Comparison of ENCODE assay signal across 9 cellular contexts in genomic region chr6:85756982-85757381, GRCh38.
A peak's percentile ranks its signal among the peaks of the same experiment; 100 is the strongest.
DNase-seq lines count a peak whose midpoint lies in the region; ATAC-seq, FAIRE-seq and TF ChIP-seq lines count a peak whose summit lies in the region.
"Had no signal": no experiment of that assay in that cellular context is flagged by ENCODE, and none has a peak within 500 bp of the region (broad histone marks: within the 10 kb centered on the region; RNA-seq: fewer than 3 reads in every experiment).

No MANE protein-coding gene starts in this region.

- H3K4me1 Mint-ChIP-seq in effector memory CD8-positive, alpha-beta T cell (ENCODE audit: low read depth in 2 of 2) = no peaks in the 10 kb centered on the region

- POLR2A ChIA-PET in GM12878 (lab: Charles Lee) = no interaction called here

- H2AFZ ChIP-seq in GM12878 (ENCODE audit: control insufficient read depth, low read depth, low read length) = no peak overlapping the region

- RAD21 ChIA-PET in GM12878 (lab: Charles Lee; ENCODE audit: unreplicated experiment) = no interaction called here

- no peaks in the 10 kb centered on the region for H3K9me3 ChIP-seq in GM12878 (replicated peaks; ENCODE audit: control insufficient read depth, insufficient read depth, low read length)
- H3K9me3 ChIP-seq: pancreas had no signal

- no peaks in the 10 kb centered on the region for H3K36me3 Mint-ChIP-seq in effector memory CD8-positive, alpha-beta T cell (ENCODE audit: insufficient read depth)

- CTCF ChIA-PET in GM12878 (lab: Yijun Ruan, JAX) = no interaction called here

- H3K4me3 Mint-ChIP-seq in effector memory CD8-positive, alpha-beta T cell = no peak overlapping the region

- TF ChIP-seq POLR2A in GM12878 (IDR thresholded peaks at IDR 0.05; ENCODE audit: low read depth, low read length) = no peak

- no peaks in the 10 kb centered on the region for H3K9me3 Mint-ChIP-seq in effector memory CD8-positive, alpha-beta T cell

- H3K27me3 ChIP-seq in GM12878 (replicated peaks in 1 of 2; ENCODE audit: control insufficient read depth in 2 of 2, insufficient read depth in 2 of 2, low read length in 1 of 2) = no peaks in the 10 kb centered on the region
- H3K27me3 ChIP-seq: pancreas had no signal

- no peak overlapping the region for H3K27ac ChIP-seq in GM12878 (ENCODE audit: control insufficient read depth, insufficient read depth)
- H3K27ac ChIP-seq: pancreas had no signal

- DNase-seq in DMS53 (lab: John Stamatoyannopoulos, UW) = peak; percentile 52
- DNase-seq in KBM-7 = peak; percentile 45
- DNase-seq in GM12878 (ENCODE audit: low read depth, low spot score) = no peak
- DNase-seq in lung microvascular endothelial cell (ENCODE audit: low read depth in 2 of 2) = peak; percentile 39 to 56
- DNase-seq in central memory CD4-positive, alpha-beta T cell = no peak
- no peak for DNase-seq in effector memory CD8-positive, alpha-beta T cell
- DNase-seq in NOMO-1 treated with DMSO at 0.1 percent for 48 hours (lab: John Stamatoyannopoulos, UW; ENCODE audit: unreplicated experiment) = no peak
- DNase-seq: pancreas had no signal

- H3K79me2 ChIP-seq in GM12878 (ENCODE audit: control insufficient read depth, insufficient read depth, low read length) = no peaks in the 10 kb centered on the region

- no peak for ATAC-seq in GM12878
- no peak for ATAC-seq in GM19023 (IDR thresholded peaks at IDR 0.05; ENCODE audit: unreplicated experiment)
- ATAC-seq in effector memory CD8-positive, alpha-beta T cell (replicated peaks) = no peak

- SMC1A ChIA-PET in GM12878 (lab: Charles Lee; ENCODE audit: uncharacterized antibody, unreplicated experiment) = no interaction called here

- peak; percentile 10 to 36 (median 28); a peak in 3 of 6 replicates for TF ChIP-seq CTCF in GM12878 (IDR thresholded peaks at IDR 0.05 in 2 of 3, conservative IDR thresholded peaks at IDR 0.05 in 1 of 3; ENCODE audit: control insufficient read depth in 2 of 3, extremely low read depth in 1 of 3, insufficient read depth in 1 of 3, low read depth in 3 of 3, low read length in 3 of 3)

- H3K4me2 ChIP-seq in GM12878 (ENCODE audit: control insufficient read depth, insufficient read depth) = no peak overlapping the region

- no TSS peak for BruUV-seq in GM12878 (replicated peaks; lab: Mats Ljungman, UMichigan)

- in situ Hi-C loops in KBM-7 (cut with MboI; ENCODE audit: low pct_unique_long_range_greater_than_20kb, low sequenced_read_pairs) = loop anchor here (25.0 kb wide), 1 partner anchor 405 kb away; no protein-coding TSS in a partner anchor
- in situ Hi-C loops in GM12878 (cut with MboI) = no loop called here

- intact Hi-C loops in GM12878 (cut with micrococcal nuclease; ENCODE audit: unreplicated experiment) = loop anchor here (5.0 kb wide), 3 partner anchors 420 to 1100 kb away; no protein-coding TSS in a partner anchor

- H4K20me1 ChIP-seq in GM12878 (ENCODE audit: control insufficient read depth, insufficient read depth) = no peaks in the 10 kb centered on the region

- TF ChIP-seq RAD21 in GM12878 (IDR thresholded peaks at IDR 0.05; ENCODE audit: insufficient read depth, low read depth, low read length) = peak; percentile 61

- H3K9ac ChIP-seq in GM12878 (ENCODE audit: control insufficient read depth, insufficient read depth, low read length) = no peak overlapping the region

- FAIRE-seq in GM12878 (lab: Jason Lieb, UNC) = no peak
- FAIRE-seq: pancreas had no signal

- no peak overlapping the region for H3K27ac Mint-ChIP-seq in effector memory CD8-positive, alpha-beta T cell

- H3K36me3 ChIP-seq in GM12878 (ENCODE audit: control insufficient read depth in 2 of 2, insufficient read depth in 2 of 2, low read length in 1 of 2) = no peaks in the 10 kb centered on the region
- H3K36me3 ChIP-seq: pancreas had no signal

- H3K27me3 Mint-ChIP-seq in effector memory CD8-positive, alpha-beta T cell = peaks cover 17 to 22% of the 10 kb centered on the region in 2 donors

- H3K4me1 ChIP-seq in GM12878 (ENCODE audit: control insufficient read depth, insufficient read depth, low read length) = no peaks in the 10 kb centered on the region
- H3K4me1 ChIP-seq: pancreas had no signal

- no peak overlapping the region for H3K4me3 ChIP-seq in GM12878
- H3K4me3 ChIP-seq: pancreas had no signal

- no peak for TF ChIP-seq EP300 in GM12878 (IDR thresholded peaks at IDR 0.05; ENCODE audit: borderline replicate concordance in 1 of 2, control insufficient read depth in 1 of 2, low read depth in 2 of 2, low read length in 2 of 2)

TF ChIP-seq in GM12878, 131 proteins besides CTCF, POLR2A, EP300 and RAD21:
- TF ChIP-seq BCL11A (IDR thresholded peaks at IDR 0.05; ENCODE audit: low read depth, low read length) (no peak), SMC3 (IDR thresholded peaks at IDR 0.05; ENCODE audit: borderline replicate concordance, low read length) (peak; percentile 27; the same call in 1 of the 2 replicates)

Comparison
In these comparisons a context has a peak if more than half of its experiments do, and no peak if none do; other contexts are left out.
1. DNase-seq: peak in DMS53 (single experiment), KBM-7 (single experiment) and lung microvascular endothelial cell (2 of 2); none in GM12878 (single experiment), central memory CD4-positive, alpha-beta T cell (single experiment), effector memory CD8-positive, alpha-beta T cell (0 of 3) and NOMO-1 treated with DMSO at 0.1 percent for 48 hours (single experiment).